In genomic region chr4:40721730-40722171, GRCh38 we compare ENCODE assay signal across 13 cellular contexts. TPM values are rescaled to one million over a fixed set of nuclear protein-coding genes. Genes with fewer than 3 reads are reported as not detected.
A peak's percentile ranks its signal among the peaks of the same experiment; 100 is the strongest.
DNase-seq lines count a peak whose midpoint lies in the region; ATAC-seq, FAIRE-seq and TF ChIP-seq lines count a peak whose summit lies in the region.
"Had no signal": no experiment of that assay in that cellular context is flagged by ENCODE, and none has a peak within 500 bp of the region (broad histone marks: within the 10 kb centered on the region; RNA-seq: fewer than 3 reads in every experiment).

No MANE protein-coding gene starts in this region.

- TF ChIP-seq CTCF in A549 (IDR thresholded peaks at IDR 0.05) = no peak

- POLR2A ChIA-PET in A549 (lab: Yijun Ruan, JAX) = no interaction called here

- no peak for TF ChIP-seq RAD21 in A549 (conservative IDR thresholded peaks at IDR 0.05 in 1 of 2, IDR thresholded peaks at IDR 0.05 in 1 of 2)

- H3K4me3 ChIP-seq in A549 = no peak overlapping the region
- no peak overlapping the region for H3K4me3 ChIP-seq in mucosa of rectum (ENCODE audit: low read length in 2 of 2)
- no peak overlapping the region for H3K4me3 ChIP-seq in effector memory CD4-positive, alpha-beta T cell (ENCODE audit: insufficient read depth, low read depth, low read length, poor library complexity, severe bottlenecking)

- H3K27me3 ChIP-seq in mucosa of rectum (ENCODE audit: control insufficient read depth in 2 of 2, insufficient read depth in 2 of 2, low read length in 2 of 2) = no peaks in the 10 kb centered on the region
- no peaks in the 10 kb centered on the region for H3K27me3 ChIP-seq in effector memory CD4-positive, alpha-beta T cell (replicated peaks; ENCODE audit: control insufficient read depth, insufficient read depth, low read length, poor library complexity, severe bottlenecking)

- H3K4me1 Mint-ChIP-seq in activated T-helper 17 cell treated with anti-CD3 and anti-CD28 coated beads, Interleukin-2, amount 50 U/mL, for 72 hours = peaks cover 5% of the 10 kb centered on the region

- H3K9me3 Mint-ChIP-seq in activated T-helper 17 cell treated with anti-CD3 and anti-CD28 coated beads, Interleukin-2, amount 50 U/mL, for 72 hours = no peaks in the 10 kb centered on the region
- H3K9me3 Mint-ChIP-seq: neural crest cell had no signal

- CTCF ChIA-PET in A549 (lab: Yijun Ruan, JAX) = no interaction called here

- FAIRE-seq in A549 (lab: Jason Lieb, UNC) = no peak
- peak; percentile 69 for FAIRE-seq in GM18507 (lab: Jason Lieb, UNC)
- FAIRE-seq: keratinocyte had no signal

- H3K4me3 Mint-ChIP-seq in activated T-helper 17 cell treated with anti-CD3 and anti-CD28 coated beads, Interleukin-2, amount 50 U/mL, for 72 hours = no peak overlapping the region
- H3K4me3 Mint-ChIP-seq: neural crest cell had no signal

- WGBS in A549 (ENCODE audit: missing lambda C conversion rate) = 73% methylated on average over 5 of the region's 5 CpGs

- peaks cover 3% of the 10 kb centered on the region for H3K27me3 Mint-ChIP-seq in activated T-helper 17 cell treated with anti-CD3 and anti-CD28 coated beads, Interleukin-2, amount 50 U/mL, for 72 hours

- H3K4me1 ChIP-seq in A549 (peaks cover 29% of the 10 kb centered on the region), mucosa of rectum (ENCODE audit: control insufficient read depth in 2 of 2, insufficient read depth in 2 of 2, low read length in 2 of 2) (peaks cover 14 to 31% of the 10 kb centered on the region in 2 donors)
- peaks cover 8% of the 10 kb centered on the region for H3K4me1 ChIP-seq in effector memory CD4-positive, alpha-beta T cell (ENCODE audit: control insufficient read depth, insufficient read depth, low read length, poor library complexity, severe bottlenecking)

- H3K4me2 ChIP-seq in A549 = no peak overlapping the region

- H3K27ac ChIP-seq in A549 (peak overlapping the region; percentile 52 to 68; a peak in 4 of 6 replicates), mucosa of rectum (ENCODE audit: low read depth in 2 of 2, low read length in 2 of 2) (peak overlapping the region; percentile 59 to 78)
- H3K27ac ChIP-seq in effector memory CD4-positive, alpha-beta T cell (ENCODE audit: insufficient read depth, low read length, poor library complexity, severe bottlenecking) = no peak overlapping the region
- H3K27ac ChIP-seq: C4-2B had no signal

- TF ChIP-seq EP300 in A549 (IDR thresholded peaks at IDR 0.05) = no peak

- no peak overlapping the region for H3K27ac Mint-ChIP-seq in activated T-helper 17 cell treated with anti-CD3 and anti-CD28 coated beads, Interleukin-2, amount 50 U/mL, for 72 hours

- ATAC-seq in A549 (peak in 1 of 2 experiments; percentile 19; a peak in 1 of 6 replicates), GM18861 (IDR thresholded peaks at IDR 0.05; ENCODE audit: unreplicated experiment) (no peak), HG02840 (IDR thresholded peaks at IDR 0.05; ENCODE audit: low FRiP score, unreplicated experiment) (no peak)
- peak; percentile 74 for ATAC-seq in activated T-helper 17 cell treated with anti-CD3 and anti-CD28 coated beads, Interleukin-2, amount 50 U/mL, for 72 hours (replicated peaks)

- DNase-seq in A549 (ENCODE audit: low read depth in 1 of 2, low spot score in 1 of 2) = peak in 1 of 2 experiments; percentile 51
- no peak for DNase-seq in GM18507 (ENCODE audit: extremely low spot score, insufficient read length, low read depth)
- DNase-seq in effector memory CD4-positive, alpha-beta T cell = no peak
- DNase-seq in NCI-H82 (lab: John Stamatoyannopoulos, UW) = no peak
- DNase-seq: NCI-H1417 treated with DMSO at 0.1 percent for 48 hours, T1000 had no signal

- H3K36me3 Mint-ChIP-seq in activated T-helper 17 cell treated with anti-CD3 and anti-CD28 coated beads, Interleukin-2, amount 50 U/mL, for 72 hours (ENCODE audit: low read depth) = no peaks in the 10 kb centered on the region

- H3K9ac ChIP-seq in mucosa of rectum (ENCODE audit: low read depth in 1 of 2, low read length in 2 of 2) = no peak overlapping the region

- H3K9me3 ChIP-seq in A549 = no peaks in the 10 kb centered on the region
- H3K9me3 ChIP-seq in mucosa of rectum (ENCODE audit: control insufficient read depth in 2 of 2, low read length in 2 of 2) = no peaks in the 10 kb centered on the region
- H3K9me3 ChIP-seq in effector memory CD4-positive, alpha-beta T cell (ENCODE audit: control insufficient read depth, low read length) = no peaks in the 10 kb centered on the region

- no peak for TF ChIP-seq POLR2A in A549 (IDR thresholded peaks at IDR 0.05; ENCODE audit: low read length)

- no peaks in the 10 kb centered on the region for H3K36me3 ChIP-seq in mucosa of rectum (ENCODE audit: control insufficient read depth in 2 of 2, insufficient read depth in 2 of 2, low read length in 2 of 2)
- H3K36me3 ChIP-seq in effector memory CD4-positive, alpha-beta T cell (ENCODE audit: control insufficient read depth, insufficient read depth, low read length) = no peaks in the 10 kb centered on the region

TF ChIP-seq in A549, 52 proteins besides CTCF, POLR2A, EP300 and RAD21:
- no peak for TF ChIP-seq FOSL2 (IDR thresholded peaks at IDR 0.05)
- TF ChIP-seq FOSL2 (CRISPR knock-in tag; IDR thresholded peaks at IDR 0.05) = peak; percentile 33; the same call in 1 of the 2 replicates
- TF ChIP-seq ATOH8 (CRISPR knock-in tag; IDR thresholded peaks at IDR 0.05; ENCODE audit: low read depth) = no peak

RNA-seq across cellular contexts. Expression of gene NSUN7, which starts 28.0 kb away (rescaled TPM):
- polyA plus RNA-seq in A549 (2011; rRNA removed) (1.4 and 1.5 TPM in 2 replicates), A549 (2017; fragmentation: RNase III; extraction: RNeasy Plus Mini Kit Qiagen cat#74134 plus additional on column Dnase treatment) (0.42 to 0.65 TPM (median 0.59 TPM) in 3 replicates)
- polyA plus RNA-seq in A549 (2012; cell fraction: cytosol; rRNA removed) = 0.37 and 0.49 TPM in 2 replicates
- polyA plus RNA-seq in A549 (2012; cell fraction: nucleus; rRNA removed) = 0.27 and 0.38 TPM in 2 replicates
- polyA minus RNA-seq in A549 (2011; rRNA and poly(A)+ RNA removed) = 1.2 and 1.3 TPM in 2 replicates
- total RNA-seq in activated T-helper 17 cell treated with anti-CD3 and anti-CD28 coated beads, Interleukin-2, amount 50 U/mL, for 72 hours = under 1 TPM in 1 of 2 donors, not detected in 1; 0.50 TPM
